In genomic region chr1:236959112-236959511, GRCh38 we compare ENCODE assay signal across 40 cellular contexts. TPM values are rescaled to one million over a fixed set of nuclear protein-coding genes. Genes with fewer than 3 reads are reported as not detected.
"Had no signal": no experiment of that assay in that cellular context is flagged by ENCODE, and none has a peak within 500 bp of the region (broad histone marks: within the 10 kb centered on the region; RNA-seq: fewer than 3 reads in every experiment).

No MANE protein-coding gene starts in this region.

- FAIRE-seq: astrocyte, bronchial epithelial cell, colon had no signal

- ATAC-seq: activated naive CD4-positive, alpha-beta T cell treated with anti-CD3 and anti-CD28 coated beads, Interleukin-2, amount 50 U/mL, for 72 hours; activated naive CD8-positive, alpha-beta T cell treated with anti-CD3 and anti-CD28 coated beads, Interleukin-2, amount 50 U/mL, for 24 hours; activated T-cell treated with anti-CD3 and anti-CD28 coated beads, Interleukin-2, amount 50 U/mL, for 4 hours; activated T-cell treated with anti-CD3 and anti-CD28 coated beads, Interleukin-2, amount 50 U/mL, for 72 hours; activated T-helper 17 cell treated with anti-CD3 and anti-CD28 coated beads, Interleukin-2, amount 50 U/mL, for 72 hours; body of pancreas had no signal

- H3K9me3 ChIP-seq: adrenal gland, ascending aorta, body of pancreas had no signal

- H3K4me3 ChIP-seq: adrenal gland, ascending aorta, body of pancreas, breast epithelium, cardiac muscle cell had no signal

- H3K27ac ChIP-seq: adrenal gland, ascending aorta, body of pancreas, brain microvascular endothelial cell, breast epithelium, cardiac muscle cell had no signal

- DNase-seq: activated effector memory CD4-positive, alpha-beta T cell treated with anti-CD3 and anti-CD28 coated beads, Interleukin-2, amount 50 U/mL, for 16 hours; activated effector memory CD4-positive, alpha-beta T cell treated with Interleukin-2 at 50 U/mL for 16 hours; activated gamma-delta T cell; activated gamma-delta T cell treated with Interleukin-2 at 50 U/mL for 16 hours; activated naive CD4-positive, alpha-beta T cell; activated naive CD4-positive, alpha-beta T cell treated with anti-CD3 and anti-CD28 coated beads for 36 hours; activated naive CD4-positive, alpha-beta T cell treated with anti-CD3 and anti-CD28 coated beads, Interleukin-2, amount 10 ng/mL, durations not matched to agents 7 days and 5 days; activated naive CD4-positive, alpha-beta T cell treated with anti-CD3 and anti-CD28 coated beads, Interleukin-2, amount 50 U/mL, for 16 hours; activated naive CD4-positive, alpha-beta T cell treated with Interleukin-2 at 50 U/mL for 16 hours; activated naive CD8-positive, alpha-beta T cell treated with anti-CD3 and anti-CD28 coated beads for 36 hours; activated naive CD8-positive, alpha-beta T cell treated with anti-CD3 and anti-CD28 coated beads, Interleukin-2, amount 10 ng/mL, durations not matched to agents 7 days and 5 days; activated naive CD8-positive, alpha-beta T cell treated with anti-CD3 and anti-CD28 coated beads, Interleukin-2, amount 50 U/mL, for 24 hours; activated T-cell treated with anti-CD3 and anti-CD28 coated beads, Interleukin-2, amount 50 U/mL, for 24 hours; activated T-cell treated with anti-CD3 and anti-CD28 coated beads, Interleukin-2, amount 50 U/mL, for 4 hours; activated T-cell treated with anti-CD3 and anti-CD28 coated beads, Interleukin-2, amount 50 U/mL, for 48 hours; activated T-cell treated with anti-CD3 and anti-CD28 coated beads, Interleukin-2, amount 50 U/mL, for 72 hours; adrenal gland; amniotic stem cell; amygdala; anterior cingulate cortex; aorta; body of pancreas; brain microvascular endothelial cell; caudate nucleus; central memory CD4-positive, alpha-beta T cell; cerebellar nuclear complex had no signal

- H3K36me3 ChIP-seq: adrenal gland, ascending aorta, brain microvascular endothelial cell, breast epithelium, cardiac muscle cell had no signal

- H3K4me1 ChIP-seq: adrenal gland, ascending aorta, body of pancreas, breast epithelium had no signal

- H3K27me3 ChIP-seq: adrenal gland, ascending aorta, brain microvascular endothelial cell, breast epithelium, cardiac muscle cell had no signal

RNA-seq across cellular contexts. Expression of gene MT1HL1, which starts 45.1 kb away (rescaled TPM):
- total RNA-seq: activated naive CD4-positive, alpha-beta T cell treated with anti-CD3 and anti-CD28 coated beads for 36 hours; activated naive CD4-positive, alpha-beta T cell treated with anti-CD3 and anti-CD28 coated beads, Interleukin-2, amount 50 U/mL, for 72 hours; activated naive CD8-positive, alpha-beta T cell treated with anti-CD3 and anti-CD28 coated beads for 36 hours; activated naive CD8-positive, alpha-beta T cell treated with anti-CD3 and anti-CD28 coated beads, Interleukin-2, amount 10 ng/mL, durations not matched to agents 7 days and 5 days; activated T-cell treated with anti-CD3 and anti-CD28 coated beads, Interleukin-2, amount 50 U/mL, for 4 hours; activated T-cell treated with anti-CD3 and anti-CD28 coated beads, Interleukin-2, amount 50 U/mL, for 72 hours; activated T-helper 1 cell treated with anti-CD3 and anti-CD28 coated beads, Interleukin-12 subunit alpha, Interleukin-12 subunit beta, Interleukin-2, Interleukin-4 antibody, amounts not matched to agents 30 ng/mL and 10 ng/mL and 1 ng/mL, durations not matched to agents 14 hours and 24 hours and 36 hours; activated T-helper 17 cell treated with anti-CD3 and anti-CD28 coated beads, Interleukin-2, amount 50 U/mL, for 72 hours; activated T-helper 2 cell treated with anti-CD3 and anti-CD28 coated beads, Interferon-gamma antibody, Interleukin-2, Interleukin-4, amounts not matched to agents 10 μg/mL and 5 μg/mL and 100 μg/mL, durations not matched to agents 14 hours and 24 hours and 36 hours; adrenal gland; aorta; ascending aorta; astrocyte; body of pancreas; breast epithelium; bronchial epithelial cell; cardiac muscle cell; cardiac septum; cerebellum; chondrocyte had no signal
- polyA plus RNA-seq: adipose tissue, adrenal gland, aorta, cardiac muscle cell had no signal
